ENCODE assay signal across 8 cellular contexts in the genomic region with DNA sequence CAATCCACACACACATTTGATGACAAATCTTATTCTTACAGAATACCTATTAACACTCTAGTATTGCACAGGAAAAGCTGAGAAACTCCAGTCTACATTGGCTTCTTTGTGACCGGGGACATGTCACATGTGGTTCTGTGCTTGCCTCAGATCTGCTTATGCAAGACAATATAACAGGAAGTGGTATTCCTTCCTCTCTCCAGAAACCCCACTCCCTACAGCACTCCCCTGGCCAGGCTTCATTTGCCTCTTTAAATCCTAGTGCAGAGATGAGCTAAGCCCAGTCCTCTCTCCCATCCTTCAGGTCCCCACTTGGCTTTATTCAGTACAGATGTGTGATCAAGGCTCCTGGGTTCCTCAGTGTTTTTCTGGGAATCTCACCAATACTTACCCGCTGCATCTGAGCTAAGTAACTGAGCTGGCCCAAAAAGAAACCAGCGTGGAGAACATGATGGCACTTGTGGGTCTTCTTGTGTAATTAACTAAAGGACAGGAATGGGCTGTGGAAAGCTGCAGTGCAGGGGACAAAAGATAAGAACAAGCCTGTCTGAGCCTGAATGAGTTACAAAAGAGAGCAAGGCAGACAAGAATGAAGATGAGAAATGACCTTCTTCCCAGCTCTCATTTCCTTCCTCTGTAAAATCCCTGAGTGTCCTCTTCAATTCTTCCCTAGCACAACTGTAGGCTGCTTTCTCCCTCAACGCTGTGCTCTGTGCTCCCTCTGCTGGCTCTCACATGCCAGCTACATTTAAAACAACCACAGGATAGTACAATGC.
DNase-seq lines count a peak whose midpoint lies in the region; ATAC-seq and TF ChIP-seq lines count a peak whose summit lies in the region.

No MANE protein-coding gene starts in this region.

- POLR2A ChIA-PET in CD4-positive, alpha-beta T cell (lab: Charles Lee): interaction anchor here (1.1 to 1.4 kb wide), 3 partner anchors 14 to 92 kb away, joined by 3 to 10 read pairs (median 5); no protein-coding TSS in a partner anchor
- POLR2A ChIA-PET in activated CD4-positive, alpha-beta T cell treated with anti-CD3 and anti-CD28 coated beads, Interleukin-2, amount 10 ng/mL, durations not matched to agents 7 days and 5 days (lab: Charles Lee): no interaction called here

- peak overlapping the region; percentile 70 for H3K4me3 Mint-ChIP-seq in CD4-positive, alpha-beta T cell
- no peak overlapping the region for H3K4me3 Mint-ChIP-seq in activated CD4-positive, alpha-beta T cell treated with anti-CD3 and anti-CD28 coated beads, Interleukin-2, amount 10 ng/mL, durations not matched to agents 7 days and 5 days

- H3K4me1 Mint-ChIP-seq in CD4-positive, alpha-beta T cell (ENCODE audit: low read depth): peaks cover 34% of the 10 kb centered on the region
- peaks cover 20% of the 10 kb centered on the region for H3K4me1 Mint-ChIP-seq in activated CD4-positive, alpha-beta T cell treated with anti-CD3 and anti-CD28 coated beads, Interleukin-2, amount 10 ng/mL, durations not matched to agents 7 days and 5 days

- no peak overlapping the region for H3K4me3 ChIP-seq in testis

- intact Hi-C loops in CD4-positive, alpha-beta T cell (cut with DNase I, micrococcal nuclease): loop anchor here (1.0 to 10.0 kb wide), 10 partner anchors 143 to 863 kb away; no protein-coding TSS in a partner anchor
- intact Hi-C loops in testis (cut with DNase I; ENCODE audit: low total_unique reads): loop anchor here (10.0 kb wide), 1 partner anchor 863 kb away; no protein-coding TSS in a partner anchor

- no peaks in the 10 kb centered on the region for H3K36me3 Mint-ChIP-seq in CD4-positive, alpha-beta T cell (ENCODE audit: low read depth)
- H3K36me3 Mint-ChIP-seq in activated CD4-positive, alpha-beta T cell treated with anti-CD3 and anti-CD28 coated beads, Interleukin-2, amount 10 ng/mL, durations not matched to agents 7 days and 5 days (ENCODE audit: low read depth): no peaks in the 10 kb centered on the region

- DNase-seq in CD4-positive, alpha-beta T cell: peak in 8 of 10 experiments; percentile 12 to 34 (median 32)
- DNase-seq in GM19238 (ENCODE audit: insufficient read length, low spot score): peak; percentile 5
- peak; percentile 87 for DNase-seq in NCI-H510A treated with DMSO at 0.1 percent for 48 hours (lab: John Stamatoyannopoulos, UW)
- peak; percentile 61 for DNase-seq in activated CD4-positive, alpha-beta T cell treated with anti-CD3 and anti-CD28 coated beads, Interleukin-2, amount 10 ng/mL, durations not matched to agents 7 days and 5 days
- peak; percentile 87 for DNase-seq in epidermal melanocyte (ENCODE audit: insufficient read length, low spot score)
- DNase-seq in middle frontal gyrus (ENCODE audit: extremely low spot score, low spot score): peak; percentile 70
- peak; percentile 76 for DNase-seq in testis

- CTCF ChIA-PET in CD4-positive, alpha-beta T cell (lab: Charles Lee): interaction anchor here (1.0 to 2.0 kb wide), 9 partner anchors 10 to 856 kb away, joined by 3 to 7 read pairs (median 5); no protein-coding TSS in a partner anchor
- CTCF ChIA-PET in activated CD4-positive, alpha-beta T cell treated with anti-CD3 and anti-CD28 coated beads, Interleukin-2, amount 10 ng/mL, durations not matched to agents 7 days and 5 days (lab: Charles Lee): interaction anchor here (0.7 to 1.5 kb wide), 10 partner anchors 9 to 860 kb away, joined by 3 to 8 read pairs (median 3); no protein-coding TSS in a partner anchor

- H3K4me1 ChIP-seq in testis: no peaks in the 10 kb centered on the region

- ATAC-seq in CD4-positive, alpha-beta T cell (ENCODE audit: poor library complexity): peak; percentile 92
- peak; percentile 82 for ATAC-seq in HG03469 (IDR thresholded peaks at IDR 0.05; ENCODE audit: unreplicated experiment)

- no peaks in the 10 kb centered on the region for H3K36me3 ChIP-seq in testis (ENCODE audit: low read depth, missing control alignments)

- H3K27ac Mint-ChIP-seq in CD4-positive, alpha-beta T cell: peak overlapping the region; percentile 11
- no peak overlapping the region for H3K27ac Mint-ChIP-seq in activated CD4-positive, alpha-beta T cell treated with anti-CD3 and anti-CD28 coated beads, Interleukin-2, amount 10 ng/mL, durations not matched to agents 7 days and 5 days

- H3K27ac ChIP-seq in CD4-positive, alpha-beta T cell (ENCODE audit: low read depth, low read length): no peak overlapping the region
- peak overlapping the region in 1 of 2 donors; percentile 6 for H3K27ac ChIP-seq in testis

- no peak for TF ChIP-seq POLR2A in testis (IDR thresholded peaks at IDR 0.05)

- no peaks in the 10 kb centered on the region for H3K27me3 Mint-ChIP-seq in CD4-positive, alpha-beta T cell
- peaks cover 2% of the 10 kb centered on the region for H3K27me3 Mint-ChIP-seq in activated CD4-positive, alpha-beta T cell treated with anti-CD3 and anti-CD28 coated beads, Interleukin-2, amount 10 ng/mL, durations not matched to agents 7 days and 5 days

- no peaks in the 10 kb centered on the region for H3K9me3 Mint-ChIP-seq in CD4-positive, alpha-beta T cell
- peaks cover 4% of the 10 kb centered on the region for H3K9me3 Mint-ChIP-seq in activated CD4-positive, alpha-beta T cell treated with anti-CD3 and anti-CD28 coated beads, Interleukin-2, amount 10 ng/mL, durations not matched to agents 7 days and 5 days

- no peaks in the 10 kb centered on the region for H3K27me3 ChIP-seq in CD4-positive, alpha-beta T cell (ENCODE audit: control insufficient read depth, insufficient read depth, low read length)
- H3K27me3 ChIP-seq in testis: no peaks in the 10 kb centered on the region

- no peaks in the 10 kb centered on the region for H3K9me3 ChIP-seq in CD4-positive, alpha-beta T cell (ENCODE audit: control insufficient read depth, low read length)
- H3K9me3 ChIP-seq in testis: no peaks in the 10 kb centered on the region

- peak; percentile 91 for TF ChIP-seq CTCF in CD4-positive, alpha-beta T cell (IDR thresholded peaks at IDR 0.05)
- peak; percentile 36 to 80 (median 71) for TF ChIP-seq CTCF in testis (IDR thresholded peaks at IDR 0.05)

- 52 to 54% methylated on average over 4 of the region's 4 CpGs for WGBS in testis, 2 donors

Comparison
In these comparisons a context has a peak if more than half of its experiments do, and no peak if none do; other contexts are left out.
1. DNase-seq: peak in every context shown above with its lines; median percentile 87 in NCI-H510A treated with DMSO at 0.1 percent for 48 hours; 87 in epidermal melanocyte; 76 in testis; 70 in middle frontal gyrus; 61 in activated CD4-positive, alpha-beta T cell treated with anti-CD3 and anti-CD28 coated beads, Interleukin-2, amount 10 ng/mL, durations not matched to agents 7 days and 5 days; 32 in CD4-positive, alpha-beta T cell; 5 in GM19238.